Comparison of ENCODE assay signal across 16 cellular contexts in the genomic region with DNA sequence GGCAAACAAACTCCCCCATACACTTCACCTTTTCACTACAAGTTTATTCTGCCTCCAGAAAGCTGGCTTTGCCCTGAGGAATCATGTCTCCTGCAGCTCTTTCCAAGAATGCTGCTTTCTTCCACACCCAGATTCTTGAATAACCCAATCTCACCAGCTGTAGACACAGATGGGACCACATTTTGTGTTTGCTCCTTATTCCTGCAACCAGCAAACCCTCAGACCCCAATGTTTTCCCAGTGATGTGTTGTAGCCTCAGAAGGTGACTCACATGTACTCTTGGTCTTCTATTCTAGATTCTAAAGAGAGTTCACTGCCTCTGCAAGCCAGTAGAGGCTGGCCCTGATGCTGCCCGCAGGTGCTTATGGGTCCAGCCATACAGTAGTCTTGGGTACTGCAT. TPM values are rescaled to one million over a fixed set of nuclear protein-coding genes. Genes with fewer than 3 reads are reported as not detected.
DNase-seq lines count a peak whose midpoint lies in the region; ATAC-seq and TF ChIP-seq lines count a peak whose summit lies in the region.
"Had no signal": no experiment of that assay in that cellular context is flagged by ENCODE, and none has a peak within 500 bp of the region (broad histone marks: within the 10 kb centered on the region; RNA-seq: fewer than 3 reads in every experiment).

No MANE protein-coding gene starts in this region.

- WGBS in tibial nerve, 2 donors, result 20 to 95% methylated on average over 1 of the region's 1 CpG

- no peaks in the 10 kb centered on the region for H3K27me3 ChIP-seq in adipocyte (replicated peaks; ENCODE audit: control insufficient read depth, insufficient read depth, low read length)
- H3K27me3 ChIP-seq in tibial nerve, result no peaks in the 10 kb centered on the region

- ATAC-seq in GM21423 (IDR thresholded peaks at IDR 0.05; ENCODE audit: unreplicated experiment), result no peak
- ATAC-seq: gastroesophageal sphincter, left ventricle myocardium superior had no signal

- H3K4me1 ChIP-seq in adipocyte (ENCODE audit: control insufficient read depth, insufficient read depth, low read length) (peaks cover 30% of the 10 kb centered on the region), tibial nerve (peaks cover 0 to 3% (median 0%) of the 10 kb centered on the region in 4 donors)
- H3K4me1 ChIP-seq: gastroesophageal sphincter had no signal

- TF ChIP-seq CTCF in fibroblast of villous mesenchyme (IDR thresholded peaks at IDR 0.05; ENCODE audit: insufficient read depth, low read depth, low read length) (no peak), tibial nerve (IDR thresholded peaks at IDR 0.05) (no peak)

- TF ChIP-seq POLR2A in tibial nerve (IDR thresholded peaks at IDR 0.05), result no peak

- H3K9me3 ChIP-seq in adipocyte (ENCODE audit: control insufficient read depth, low read length), result peaks cover 13% of the 10 kb centered on the region
- peaks cover 0 to 15% (median 0%) of the 10 kb centered on the region in 4 donors for H3K9me3 ChIP-seq in tibial nerve

- H3K4me3 ChIP-seq in adipocyte (ENCODE audit: low read length) (no peak overlapping the region), fibroblast of villous mesenchyme (ENCODE audit: low read depth, low read length) (no peak overlapping the region), tibial nerve (no peak overlapping the region)
- H3K4me3 ChIP-seq: gastroesophageal sphincter, thoracic aorta had no signal

- DNase-seq in GM04504 (ENCODE audit: low read depth), result peak; percentile 71
- DNase-seq in adipocyte (ENCODE audit: low read depth), result peak; percentile 37
- DNase-seq in fibroblast of villous mesenchyme (ENCODE audit: low read depth), result peak; percentile 23
- no peak for DNase-seq in stimulated activated naive CD4-positive, alpha-beta T cell treated with Interleukin-2 at 50 U/mL for 16 hours (lab: John Stamatoyannopoulos, UW)
- no peak for DNase-seq in tibial nerve (ENCODE audit: low spot score in 2 of 2)
- DNase-seq in HK-2 (ENCODE audit: unreplicated experiment), result no peak
- DNase-seq: activated CD4-positive, alpha-beta memory T cell treated with anti-CD3 and anti-CD28 coated beads, Interleukin-2, amount 10 ng/mL, durations not matched to agents 7 days and 5 days; CD4-positive, alpha-beta memory T cell; left ventricle myocardium superior; NCI-H146; NCI-H345; stimulated activated CD4-positive, alpha-beta T cell treated with anti-CD3 and anti-CD28 coated beads, Interleukin-4, amount 100 ng/mL, for 24 hours; WERI-Rb-1 had no signal

- no peak overlapping the region for H3K9ac ChIP-seq in adipocyte (ENCODE audit: low read length)

- H3K36me3 ChIP-seq in adipocyte (ENCODE audit: control insufficient read depth, insufficient read depth, low read length, severe bottlenecking) (no peaks in the 10 kb centered on the region), tibial nerve (no peaks in the 10 kb centered on the region)
- H3K36me3 ChIP-seq: gastroesophageal sphincter, thoracic aorta, WERI-Rb-1 had no signal

- TF ChIP-seq EP300 in tibial nerve (IDR thresholded peaks at IDR 0.05), result no peak

- H3K27ac ChIP-seq in tibial nerve, result no peak overlapping the region
- H3K27ac ChIP-seq: gastroesophageal sphincter, thoracic aorta, WERI-Rb-1 had no signal

RNA-seq across cellular contexts. Expression of gene TRIM59, which starts 23.6 kb away (rescaled TPM):
- total RNA-seq in fibroblast of villous mesenchyme (29.6 and 47.5 TPM in 2 replicates), tibial nerve (1 to 10 TPM in 2 of 4 donors, under 1 TPM in 1, not detected in 1; 0.42 to 2.0 (median 1.6) TPM)

Comparison
In these comparisons a context has a peak if more than half of its experiments do, and no peak if none do; other contexts are left out.
1. DNase-seq: peak in GM04504 (single experiment), adipocyte (single experiment) and fibroblast of villous mesenchyme (single experiment); none in stimulated activated naive CD4-positive, alpha-beta T cell treated with Interleukin-2 at 50 U/mL for 16 hours (single experiment), tibial nerve (0 of 2) and HK-2 (single experiment).
2. RNA of gene TRIM59, which starts 23.6 kb away (total RNA-seq): 29.6 to 47.5 TPM in fibroblast of villous mesenchyme; 0.42 to 2.0 TPM in tibial nerve; every median in the first group is over 10 times any median in the second.